ENCODE assay signal across 29 cellular contexts in the genomic region with DNA sequence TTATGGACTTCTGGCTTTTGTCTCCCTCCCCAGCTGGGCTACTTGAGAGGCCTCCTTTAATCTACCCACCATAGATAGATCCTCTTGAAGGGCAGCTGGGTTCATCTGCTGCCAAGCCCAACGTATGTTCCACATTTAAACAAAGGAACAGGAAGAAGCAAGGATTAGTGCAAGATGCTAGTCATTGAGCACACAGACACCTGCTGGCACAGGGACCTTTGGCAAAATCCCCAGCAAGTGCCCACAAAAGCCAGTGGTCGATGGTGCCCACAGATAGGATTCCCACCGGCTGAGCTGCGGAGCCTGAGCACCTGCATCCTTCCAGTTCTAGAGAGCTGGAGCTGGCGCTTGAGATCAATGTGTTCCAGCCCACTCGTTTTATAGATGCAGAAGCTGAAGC. TPM values are rescaled to one million over a fixed set of nuclear protein-coding genes. Genes with fewer than 3 reads are reported as not detected.
DNase-seq lines count a peak whose midpoint lies in the region; ATAC-seq lines count a peak whose summit lies in the region.
"Had no signal": no experiment of that assay in that cellular context is flagged by ENCODE, and none has a peak within 500 bp of the region (broad histone marks: within the 10 kb centered on the region; RNA-seq: fewer than 3 reads in every experiment).

No MANE protein-coding gene starts in this region.

- DNase-seq in Jurkat, Clone E6-1 (ENCODE audit: low read depth, low spot score), result peak; percentile 81
- peak; percentile 87 for DNase-seq in NCI-H2196 (lab: John Stamatoyannopoulos, UW; ENCODE audit: unreplicated experiment)
- peak; percentile 16 for DNase-seq in RPMI7951 (ENCODE audit: low read depth)
- DNase-seq in NCI-H1417 treated with DMSO at 0.1 percent for 48 hours (lab: John Stamatoyannopoulos, UW), result no peak
- no peak for DNase-seq in cerebellar cortex (ENCODE audit: low spot score)
- DNase-seq: activated CD8-positive, alpha-beta memory T cell treated with anti-CD3 and anti-CD28 coated beads, Interleukin-2, amount 50 U/mL, for 4 hours; activated effector memory CD4-positive, alpha-beta T cell treated with Interleukin-2 at 50 U/mL for 16 hours; activated naive CD8-positive, alpha-beta T cell treated with anti-CD3 and anti-CD28 coated beads, Interleukin-2, amount 10 ng/mL, durations not matched to agents 7 days and 5 days; CD4-positive, alpha-beta memory T cell; effector CD4-positive, alpha-beta T cell; foreskin fibroblast; GOT3; heart right ventricle; left colon; mesenchymal stem cell; naive B cell; NCI-H187; NCI-H774; spleen; stimulated activated CD4-positive, alpha-beta T cell treated with anti-CD3 and anti-CD28 coated beads, Interleukin-4, amount 100 ng/mL, for 1 hour; stimulated activated naive CD4-positive, alpha-beta T cell treated with Interleukin-2 at 50 U/mL for 16 hours; T-helper 1 cell; tibial artery had no signal

- H3K36me3 ChIP-seq in BLaER1 treated with 17β-estradiol and CSF1 and Interleukin-3, amounts not matched to agents 10 nM and 100 nM, result no peaks in the 10 kb centered on the region
- H3K36me3 ChIP-seq: heart right ventricle, SJSA1, spleen, tibial artery had no signal

- peaks cover 18 to 65% (median 44%) of the 10 kb centered on the region in 10 experiments; a peak in 19 of 20 replicates for H3K4me1 ChIP-seq in BLaER1 treated with 17β-estradiol and CSF1 and Interleukin-3, amounts not matched to agents 10 nM and 100 nM
- H3K4me1 ChIP-seq: heart right ventricle, SJSA1, spleen, tibial artery had no signal

- H3K27me3 Mint-ChIP-seq in activated T-helper 17 cell treated with anti-CD3 and anti-CD28 coated beads, Interleukin-2, amount 50 U/mL, for 72 hours, result peaks cover 22% of the 10 kb centered on the region

- ATAC-seq in GM18519 (IDR thresholded peaks at IDR 0.05; ENCODE audit: low FRiP score, unreplicated experiment), result no peak
- no peak for ATAC-seq in activated T-helper 17 cell treated with anti-CD3 and anti-CD28 coated beads, Interleukin-2, amount 50 U/mL, for 72 hours (replicated peaks)
- ATAC-seq: heart right ventricle, HepG2, left colon had no signal

- no peaks in the 10 kb centered on the region for H3K36me3 Mint-ChIP-seq in activated T-helper 17 cell treated with anti-CD3 and anti-CD28 coated beads, Interleukin-2, amount 50 U/mL, for 72 hours (ENCODE audit: low read depth)
- H3K36me3 Mint-ChIP-seq: activated naive CD8-positive, alpha-beta T cell treated with anti-CD3 and anti-CD28 coated beads, Interleukin-2, amount 10 ng/mL, durations not matched to agents 7 days and 5 days; CD4-positive, alpha-beta memory T cell; naive B cell had no signal

- peak overlapping the region in 1 of 10 experiments; percentile 16; a peak in 1 of 20 replicates for H3K4me3 ChIP-seq in BLaER1 treated with 17β-estradiol and CSF1 and Interleukin-3, amounts not matched to agents 10 nM and 100 nM
- no peak overlapping the region for H3K4me3 ChIP-seq in Jurkat, Clone E6-1 (ENCODE audit: low read length)
- H3K4me3 ChIP-seq: heart right ventricle, SJSA1, spleen, tibial artery had no signal

- H3K27me3 ChIP-seq in BLaER1 treated with 17β-estradiol and CSF1 and Interleukin-3, amounts not matched to agents 10 nM and 100 nM, result no peaks in the 10 kb centered on the region
- H3K27me3 ChIP-seq: SJSA1, tibial artery had no signal

- no peaks in the 10 kb centered on the region for H3K4me1 Mint-ChIP-seq in activated T-helper 17 cell treated with anti-CD3 and anti-CD28 coated beads, Interleukin-2, amount 50 U/mL, for 72 hours
- H3K4me1 Mint-ChIP-seq: activated naive CD8-positive, alpha-beta T cell treated with anti-CD3 and anti-CD28 coated beads, Interleukin-2, amount 10 ng/mL, durations not matched to agents 7 days and 5 days; CD4-positive, alpha-beta memory T cell; naive B cell had no signal

- H3K4me3 Mint-ChIP-seq in activated T-helper 17 cell treated with anti-CD3 and anti-CD28 coated beads, Interleukin-2, amount 50 U/mL, for 72 hours, result no peak overlapping the region
- H3K4me3 Mint-ChIP-seq: activated naive CD8-positive, alpha-beta T cell treated with anti-CD3 and anti-CD28 coated beads, Interleukin-2, amount 10 ng/mL, durations not matched to agents 7 days and 5 days; CD4-positive, alpha-beta memory T cell; naive B cell had no signal

- peak overlapping the region in 4 of 11 experiments; percentile 32 to 38 (median 34); a peak in 6 of 22 replicates for H3K27ac ChIP-seq in BLaER1 treated with 17β-estradiol and CSF1 and Interleukin-3, amounts not matched to agents 10 nM and 100 nM
- H3K27ac ChIP-seq: heart right ventricle, HL-60, SJSA1, spleen, tibial artery had no signal

- peak overlapping the region; percentile 12 to 92 (median 67); a peak in 21 of 22 replicates for H3K4me2 ChIP-seq in BLaER1 treated with 17β-estradiol and CSF1 and Interleukin-3, amounts not matched to agents 10 nM and 100 nM

- H4K20me1 ChIP-seq in BLaER1 treated with 17β-estradiol and CSF1 and Interleukin-3, amounts not matched to agents 10 nM and 100 nM, result no peaks in the 10 kb centered on the region

- H3K9ac ChIP-seq in BLaER1 treated with 17β-estradiol and CSF1 and Interleukin-3, amounts not matched to agents 10 nM and 100 nM, result peak overlapping the region in 2 of 11 experiments; percentile 25 to 36; a peak in 1 of 22 replicates

- no peak overlapping the region for H3K27ac Mint-ChIP-seq in activated T-helper 17 cell treated with anti-CD3 and anti-CD28 coated beads, Interleukin-2, amount 50 U/mL, for 72 hours
- H3K27ac Mint-ChIP-seq: activated naive CD8-positive, alpha-beta T cell treated with anti-CD3 and anti-CD28 coated beads, Interleukin-2, amount 10 ng/mL, durations not matched to agents 7 days and 5 days; naive B cell had no signal

- no peaks in the 10 kb centered on the region for H3K9me3 Mint-ChIP-seq in activated T-helper 17 cell treated with anti-CD3 and anti-CD28 coated beads, Interleukin-2, amount 50 U/mL, for 72 hours
- H3K9me3 Mint-ChIP-seq: activated naive CD8-positive, alpha-beta T cell treated with anti-CD3 and anti-CD28 coated beads, Interleukin-2, amount 10 ng/mL, durations not matched to agents 7 days and 5 days had no signal

- no peaks in the 10 kb centered on the region for H3K9me3 ChIP-seq in BLaER1 treated with 17β-estradiol and CSF1 and Interleukin-3, amounts not matched to agents 10 nM and 100 nM (replicated peaks in 1 of 11)
- H3K9me3 ChIP-seq: heart right ventricle, SJSA1, spleen, tibial artery had no signal

RNA-seq across cellular contexts. Expression of gene SHB, which starts 57.7 kb away (rescaled TPM):
- 5.8 TPM for polyA plus RNA-seq in Jurkat, Clone E6-1 (2012; ENCODE audit: insufficient read depth, insufficient read length)
- 10.0 and 10.7 TPM in 2 replicates for total RNA-seq in RPMI7951 (2014; rRNA removed; shearing (Covaris generic))
- 1 to 10 TPM in 1 of 2 donors, under 1 TPM in 1; 0.95 to 1.7 TPM for total RNA-seq in activated T-helper 17 cell treated with anti-CD3 and anti-CD28 coated beads, Interleukin-2, amount 50 U/mL, for 72 hours

Comparison
In these comparisons a context has a peak if more than half of its experiments do, and no peak if none do; other contexts are left out.
1. DNase-seq: peak in Jurkat, Clone E6-1 (single experiment), NCI-H2196 (single experiment) and RPMI7951 (single experiment); none in NCI-H1417 treated with DMSO at 0.1 percent for 48 hours (single experiment) and cerebellar cortex (single experiment).